Comparison of ENCODE assay signal across 1 cellular context in genomic region chr11:66845876-66846212, GRCh38.
TF ChIP-seq lines count a peak whose summit lies in the region.

No MANE protein-coding gene starts in this region.

TF ChIP-seq in HepG2, 621 proteins besides CTCF, POLR2A, EP300 and RAD21:
- no peak for TF ChIP-seq ESRRA (CRISPR knock-in tag; IDR thresholded peaks at IDR 0.05; ENCODE audit: low read depth)
- TF ChIP-seq AGO1 (IDR thresholded peaks at IDR 0.05; ENCODE audit: low read depth, low read length, poor library complexity, severe bottlenecking) = peak; percentile 52
- TF ChIP-seq, protein P1, sequence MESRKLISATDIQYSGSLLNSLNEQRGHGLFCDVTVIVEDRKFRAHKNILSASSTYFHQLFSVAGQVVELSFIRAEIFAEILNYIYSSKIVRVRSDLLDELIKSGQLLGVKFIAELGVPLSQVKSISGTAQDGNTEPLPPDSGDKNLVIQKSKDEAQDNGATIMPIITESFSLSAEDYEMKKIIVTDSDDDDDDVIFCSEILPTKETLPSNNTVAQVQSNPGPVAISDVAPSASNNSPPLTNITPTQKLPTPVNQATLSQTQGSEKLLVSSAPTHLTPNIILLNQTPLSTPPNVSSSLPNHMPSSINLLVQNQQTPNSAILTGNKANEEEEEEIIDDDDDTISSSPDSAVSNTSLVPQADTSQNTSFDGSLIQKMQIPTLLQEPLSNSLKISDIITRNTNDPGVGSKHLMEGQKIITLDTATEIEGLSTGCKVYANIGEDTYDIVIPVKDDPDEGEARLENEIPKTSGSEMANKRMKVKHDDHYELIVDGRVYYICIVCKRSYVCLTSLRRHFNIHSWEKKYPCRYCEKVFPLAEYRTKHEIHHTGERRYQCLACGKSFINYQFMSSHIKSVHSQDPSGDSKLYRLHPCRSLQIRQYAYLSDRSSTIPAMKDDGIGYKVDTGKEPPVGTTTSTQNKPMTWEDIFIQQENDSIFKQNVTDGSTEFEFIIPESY (CRISPR knock-in tag; IDR thresholded peaks at IDR 0.05) = 0 out of 2 replicates have a peak, but pooled peaks have one; percentile 16
- TF ChIP-seq RFXANK (CRISPR knock-in tag; IDR thresholded peaks at IDR 0.05) = no peak
- TF ChIP-seq ZNF766 (CRISPR knock-in tag; IDR thresholded peaks at IDR 0.05; ENCODE audit: borderline replicate concordance) = no peak
- TF ChIP-seq TCF7 (IDR thresholded peaks at IDR 0.05; ENCODE audit: low read depth) = no peak
- no peak for TF ChIP-seq ELF4 (CRISPR knock-in tag; IDR thresholded peaks at IDR 0.05; ENCODE audit: borderline replicate concordance)
- TF ChIP-seq TOPORS (CRISPR knock-in tag; IDR thresholded peaks at IDR 0.05) = no peak
- TF ChIP-seq IRF2 (CRISPR knock-in tag; IDR thresholded peaks at IDR 0.05) = no peak
- peak; percentile 45; the same call in 1 of the 2 replicates for TF ChIP-seq POLR2G (IDR thresholded peaks at IDR 0.05; ENCODE audit: low read depth, low read length)
- TF ChIP-seq AGO2 (optimal IDR thresholded peaks at IDR 0.05; ENCODE audit: low read depth, low read length) = peak; percentile 91
- no peak for TF ChIP-seq SIN3A (IDR thresholded peaks at IDR 0.05; ENCODE audit: borderline replicate concordance, low read depth, low read length)
- TF ChIP-seq KAT2B (IDR thresholded peaks at IDR 0.05; ENCODE audit: borderline replicate concordance, low read depth, low read length) = no peak
- no peak for TF ChIP-seq TMF1 (CRISPR knock-in tag; IDR thresholded peaks at IDR 0.05; ENCODE audit: low read depth)
- no peak for TF ChIP-seq KDM6A (CRISPR knock-in tag; IDR thresholded peaks at IDR 0.05; ENCODE audit: low read depth)
- no peak for TF ChIP-seq ZNF768 (CRISPR knock-in tag; IDR thresholded peaks at IDR 0.05)
- TF ChIP-seq, protein P2, sequence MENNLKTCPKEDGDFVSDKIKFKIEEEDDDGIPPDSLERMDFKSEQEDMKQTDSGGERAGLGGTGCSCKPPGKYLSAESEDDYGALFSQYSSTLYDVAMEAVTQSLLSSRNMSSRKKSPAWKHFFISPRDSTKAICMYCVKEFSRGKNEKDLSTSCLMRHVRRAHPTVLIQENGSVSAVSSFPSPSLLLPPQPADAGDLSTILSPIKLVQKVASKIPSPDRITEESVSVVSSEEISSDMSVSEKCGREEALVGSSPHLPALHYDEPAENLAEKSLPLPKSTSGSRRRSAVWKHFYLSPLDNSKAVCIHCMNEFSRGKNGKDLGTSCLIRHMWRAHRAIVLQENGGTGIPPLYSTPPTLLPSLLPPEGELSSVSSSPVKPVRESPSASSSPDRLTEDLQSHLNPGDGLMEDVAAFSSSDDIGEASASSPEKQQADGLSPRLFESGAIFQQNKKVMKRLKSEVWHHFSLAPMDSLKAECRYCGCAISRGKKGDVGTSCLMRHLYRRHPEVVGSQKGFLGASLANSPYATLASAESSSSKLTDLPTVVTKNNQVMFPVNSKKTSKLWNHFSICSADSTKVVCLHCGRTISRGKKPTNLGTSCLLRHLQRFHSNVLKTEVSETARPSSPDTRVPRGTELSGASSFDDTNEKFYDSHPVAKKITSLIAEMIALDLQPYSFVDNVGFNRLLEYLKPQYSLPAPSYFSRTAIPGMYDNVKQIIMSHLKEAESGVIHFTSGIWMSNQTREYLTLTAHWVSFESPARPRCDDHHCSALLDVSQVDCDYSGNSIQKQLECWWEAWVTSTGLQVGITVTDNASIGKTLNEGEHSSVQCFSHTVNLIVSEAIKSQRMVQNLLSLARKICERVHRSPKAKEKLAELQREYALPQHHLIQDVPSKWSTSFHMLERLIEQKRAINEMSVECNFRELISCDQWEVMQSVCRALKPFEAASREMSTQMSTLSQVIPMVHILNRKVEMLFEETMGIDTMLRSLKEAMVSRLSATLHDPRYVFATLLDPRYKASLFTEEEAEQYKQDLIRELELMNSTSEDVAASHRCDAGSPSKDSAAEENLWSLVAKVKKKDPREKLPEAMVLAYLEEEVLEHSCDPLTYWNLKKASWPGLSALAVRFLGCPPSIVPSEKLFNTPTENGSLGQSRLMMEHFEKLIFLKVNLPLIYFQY (CRISPR knock-in tag; IDR thresholded peaks at IDR 0.05; ENCODE audit: borderline replicate concordance) = no peak
- TF ChIP-seq ZNF296 (CRISPR knock-in tag; conservative IDR thresholded peaks at IDR 0.05) = no peak
- TF ChIP-seq NFRKB (IDR thresholded peaks at IDR 0.05) = no peak
- TF ChIP-seq ZNF605 (CRISPR knock-in tag; IDR thresholded peaks at IDR 0.05) = no peak
- no peak for TF ChIP-seq ATF7-NPFF (CRISPR knock-in tag; IDR thresholded peaks at IDR 0.05; ENCODE audit: low read depth)
- TF ChIP-seq RBFOX2 (IDR thresholded peaks at IDR 0.05; ENCODE audit: low read depth, low read length) = peak; percentile 45
